Comparison of ENCODE assay signal across 1 cellular context in the genomic region with DNA sequence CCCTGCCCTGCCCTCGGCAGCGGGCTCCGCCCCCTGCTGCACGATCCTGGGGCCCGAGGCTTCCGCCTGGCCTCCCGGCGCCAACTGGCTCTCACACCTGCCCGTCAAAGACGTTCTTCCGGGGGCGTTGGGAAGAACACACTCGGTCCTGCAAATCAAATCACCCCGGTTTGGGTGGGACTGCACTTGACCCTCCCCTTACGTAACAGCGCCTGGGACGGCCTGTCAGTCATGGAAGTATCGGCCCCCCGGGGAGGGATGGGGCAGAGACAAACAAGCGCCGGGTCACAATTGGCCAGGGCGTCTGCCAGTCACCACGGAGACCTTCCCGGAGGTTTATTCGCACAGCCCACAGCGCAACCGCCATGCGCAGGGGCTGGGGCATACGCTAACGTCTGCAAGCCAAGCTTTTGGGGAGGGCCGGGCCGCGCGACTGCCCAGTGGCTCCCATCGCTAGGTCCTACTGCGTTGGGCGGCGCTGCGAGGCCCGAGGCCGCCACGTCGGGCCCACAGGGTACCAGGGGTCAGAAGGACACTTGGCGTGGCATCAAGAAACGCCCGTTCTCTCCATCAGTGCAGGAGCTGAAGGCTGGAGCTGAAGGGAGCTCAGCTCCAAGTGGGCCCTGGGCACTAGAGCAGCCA.
A peak's percentile ranks its signal among the peaks of the same experiment; 100 is the strongest.
TF ChIP-seq lines count a peak whose summit lies in the region.

No MANE protein-coding gene starts in this region.

TF ChIP-seq in K562, 482 proteins besides CTCF, POLR2A, EP300 and RAD21 (continued from another document and continues in another):
- TF ChIP-seq HDAC6 (IDR thresholded peaks at IDR 0.05; ENCODE audit: low read depth, low read length) (no peak), ZBTB26 (CRISPR knock-in tag; IDR thresholded peaks at IDR 0.05) (no peak), TSHZ1 (CRISPR knock-in tag; IDR thresholded peaks at IDR 0.05) (no peak), ZNF280A (IDR thresholded peaks at IDR 0.05; ENCODE audit: low read depth, partially characterized antibody) (no peak), ZNF717 (CRISPR knock-in tag; IDR thresholded peaks at IDR 0.05) (no peak), FOXM1 (IDR thresholded peaks at IDR 0.05; ENCODE audit: low read depth) (no peak), FOXM1 (CRISPR knock-in tag; IDR thresholded peaks at IDR 0.05; ENCODE audit: low read depth) (no peak), HSF4 (CRISPR knock-in tag; IDR thresholded peaks at IDR 0.05; ENCODE audit: borderline replicate concordance) (no peak), SMARCA5 (IDR thresholded peaks at IDR 0.05) (no peak), ZNF3 (CRISPR knock-in tag; IDR thresholded peaks at IDR 0.05) (no peak), MAZ (CRISPR knock-in tag; conservative IDR thresholded peaks at IDR 0.05 in 1 of 2, IDR thresholded peaks at IDR 0.05 in 1 of 2) (peak; percentile 85 to 90), TBP (optimal IDR thresholded peaks at IDR 0.05; ENCODE audit: low read depth, low read length) (peak; percentile 36), BMI1 (IDR thresholded peaks at IDR 0.05; ENCODE audit: low read length) (no peak), MLLT1 (IDR thresholded peaks at IDR 0.05) (no peak), HMBOX1 (IDR thresholded peaks at IDR 0.05) (no peak), POLR2B (IDR thresholded peaks at IDR 0.05; ENCODE audit: low read depth, partially characterized antibody) (peak; percentile 68), DACH1 (IDR thresholded peaks at IDR 0.05; ENCODE audit: partially characterized antibody) (no peak), ZNF121 (CRISPR knock-in tag; conservative IDR thresholded peaks at IDR 0.05) (no peak), ZKSCAN8 (CRISPR knock-in tag; IDR thresholded peaks at IDR 0.05) (no peak), SLC30A9 (CRISPR knock-in tag; IDR thresholded peaks at IDR 0.05) (no peak), ZBTB7A (IDR thresholded peaks at IDR 0.05; ENCODE audit: borderline replicate concordance, control insufficient read depth, low read depth, low read length) (peak; percentile 42; the same call in 1 of the 2 replicates), PML (IDR thresholded peaks at IDR 0.05; ENCODE audit: low read length) (no peak), ZC3H4 (CRISPR knock-in tag; IDR thresholded peaks at IDR 0.05; ENCODE audit: borderline replicate concordance) (no peak), ZNF212 (CRISPR knock-in tag; IDR thresholded peaks at IDR 0.05) (no peak), POLR2AphosphoS5 (IDR thresholded peaks at IDR 0.05; ENCODE audit: control insufficient read depth, insufficient read depth, low read depth, low read length) (peak; percentile 36; the same call in 1 of the 2 replicates), ZBTB1 (CRISPR knock-in tag; IDR thresholded peaks at IDR 0.05; ENCODE audit: borderline replicate concordance, low read depth) (0 out of 2 replicates have a peak, but pooled peaks have one; percentile 33)
- TF ChIP-seq, protein P1, sequence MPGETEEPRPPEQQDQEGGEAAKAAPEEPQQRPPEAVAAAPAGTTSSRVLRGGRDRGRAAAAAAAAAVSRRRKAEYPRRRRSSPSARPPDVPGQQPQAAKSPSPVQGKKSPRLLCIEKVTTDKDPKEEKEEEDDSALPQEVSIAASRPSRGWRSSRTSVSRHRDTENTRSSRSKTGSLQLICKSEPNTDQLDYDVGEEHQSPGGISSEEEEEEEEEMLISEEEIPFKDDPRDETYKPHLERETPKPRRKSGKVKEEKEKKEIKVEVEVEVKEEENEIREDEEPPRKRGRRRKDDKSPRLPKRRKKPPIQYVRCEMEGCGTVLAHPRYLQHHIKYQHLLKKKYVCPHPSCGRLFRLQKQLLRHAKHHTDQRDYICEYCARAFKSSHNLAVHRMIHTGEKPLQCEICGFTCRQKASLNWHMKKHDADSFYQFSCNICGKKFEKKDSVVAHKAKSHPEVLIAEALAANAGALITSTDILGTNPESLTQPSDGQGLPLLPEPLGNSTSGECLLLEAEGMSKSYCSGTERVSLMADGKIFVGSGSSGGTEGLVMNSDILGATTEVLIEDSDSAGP (CRISPR knock-in tag; IDR thresholded peaks at IDR 0.05) = no peak
- TF ChIP-seq, protein P2, sequence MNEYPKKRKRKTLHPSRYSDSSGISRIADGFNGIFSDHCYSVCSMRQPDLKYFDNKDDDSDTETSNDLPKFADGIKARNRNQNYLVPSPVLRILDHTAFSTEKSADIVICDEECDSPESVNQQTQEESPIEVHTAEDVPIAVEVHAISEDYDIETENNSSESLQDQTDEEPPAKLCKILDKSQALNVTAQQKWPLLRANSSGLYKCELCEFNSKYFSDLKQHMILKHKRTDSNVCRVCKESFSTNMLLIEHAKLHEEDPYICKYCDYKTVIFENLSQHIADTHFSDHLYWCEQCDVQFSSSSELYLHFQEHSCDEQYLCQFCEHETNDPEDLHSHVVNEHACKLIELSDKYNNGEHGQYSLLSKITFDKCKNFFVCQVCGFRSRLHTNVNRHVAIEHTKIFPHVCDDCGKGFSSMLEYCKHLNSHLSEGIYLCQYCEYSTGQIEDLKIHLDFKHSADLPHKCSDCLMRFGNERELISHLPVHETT (CRISPR knock-in tag; conservative IDR thresholded peaks at IDR 0.05 in 1 of 2, IDR thresholded peaks at IDR 0.05 in 1 of 2) = 0 out of 4 replicates have a peak, but pooled peaks of 1 of the 2 experiments have one; percentile 7
- TF ChIP-seq, protein P3, sequence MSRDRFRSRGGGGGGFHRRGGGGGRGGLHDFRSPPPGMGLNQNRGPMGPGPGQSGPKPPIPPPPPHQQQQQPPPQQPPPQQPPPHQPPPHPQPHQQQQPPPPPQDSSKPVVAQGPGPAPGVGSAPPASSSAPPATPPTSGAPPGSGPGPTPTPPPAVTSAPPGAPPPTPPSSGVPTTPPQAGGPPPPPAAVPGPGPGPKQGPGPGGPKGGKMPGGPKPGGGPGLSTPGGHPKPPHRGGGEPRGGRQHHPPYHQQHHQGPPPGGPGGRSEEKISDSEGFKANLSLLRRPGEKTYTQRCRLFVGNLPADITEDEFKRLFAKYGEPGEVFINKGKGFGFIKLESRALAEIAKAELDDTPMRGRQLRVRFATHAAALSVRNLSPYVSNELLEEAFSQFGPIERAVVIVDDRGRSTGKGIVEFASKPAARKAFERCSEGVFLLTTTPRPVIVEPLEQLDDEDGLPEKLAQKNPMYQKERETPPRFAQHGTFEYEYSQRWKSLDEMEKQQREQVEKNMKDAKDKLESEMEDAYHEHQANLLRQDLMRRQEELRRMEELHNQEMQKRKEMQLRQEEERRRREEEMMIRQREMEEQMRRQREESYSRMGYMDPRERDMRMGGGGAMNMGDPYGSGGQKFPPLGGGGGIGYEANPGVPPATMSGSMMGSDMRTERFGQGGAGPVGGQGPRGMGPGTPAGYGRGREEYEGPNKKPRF (IDR thresholded peaks at IDR 0.05; ENCODE audit: low read depth, low read length) = no peak
